ENCODE assay signal across 16 cellular contexts in the genomic region with DNA sequence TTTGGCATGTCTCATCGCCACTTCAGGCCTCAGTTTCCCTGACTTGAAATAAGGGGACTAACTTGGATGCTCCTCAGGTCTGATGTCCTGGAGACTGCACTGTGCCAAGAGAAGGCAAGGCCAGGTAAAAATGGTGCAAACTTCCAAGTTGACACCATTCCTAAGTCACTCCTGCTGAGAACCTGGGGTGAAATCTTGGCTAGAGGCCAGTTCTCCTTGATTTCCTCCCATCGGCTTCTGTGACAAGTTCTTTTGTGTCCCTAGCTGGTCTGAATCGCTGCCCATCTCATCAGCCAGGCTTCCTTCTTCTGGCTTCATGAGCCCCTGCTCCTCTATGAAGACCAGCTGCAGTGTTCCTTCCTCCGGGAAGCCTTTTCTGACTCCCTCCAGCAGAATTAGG.
"Had no signal": no experiment of that assay in that cellular context is flagged by ENCODE, and none has a peak within 500 bp of the region (broad histone marks: within the 10 kb centered on the region; RNA-seq: fewer than 3 reads in every experiment).

No MANE protein-coding gene starts in this region.

- H3K4me3 Mint-ChIP-seq: activated CD8-positive, alpha-beta memory T cell treated with anti-CD3 and anti-CD28 coated beads, Interleukin-2, amount 10 ng/mL, durations not matched to agents 7 days and 5 days; mesothelial cell of epicardium had no signal

- H3K36me3 Mint-ChIP-seq: activated CD8-positive, alpha-beta memory T cell treated with anti-CD3 and anti-CD28 coated beads, Interleukin-2, amount 10 ng/mL, durations not matched to agents 7 days and 5 days; mesothelial cell of epicardium had no signal

- H3K4me3 ChIP-seq: body of pancreas, lower lobe of right lung, ovary, stomach, testis, upper lobe of right lung had no signal

- H3K4me1 Mint-ChIP-seq: mesothelial cell of epicardium had no signal

- H3K27ac ChIP-seq: body of pancreas, lower lobe of right lung, ovary, stomach, testis, upper lobe of right lung had no signal

- H3K36me3 ChIP-seq: lower lobe of right lung, ovary, stomach, upper lobe of right lung had no signal

- H3K4me1 ChIP-seq: body of pancreas, lower lobe of right lung, stomach, testis, upper lobe of right lung had no signal

- H3K27ac Mint-ChIP-seq: activated CD8-positive, alpha-beta memory T cell treated with anti-CD3 and anti-CD28 coated beads, Interleukin-2, amount 10 ng/mL, durations not matched to agents 7 days and 5 days; mesothelial cell of epicardium had no signal

- H3K27me3 Mint-ChIP-seq: activated CD8-positive, alpha-beta memory T cell treated with anti-CD3 and anti-CD28 coated beads, Interleukin-2, amount 10 ng/mL, durations not matched to agents 7 days and 5 days had no signal

- ATAC-seq: activated CD8-positive, alpha-beta memory T cell treated with anti-CD3 and anti-CD28 coated beads, Interleukin-2, amount 10 ng/mL, durations not matched to agents 7 days and 5 days; body of pancreas; lower lobe of right lung; sciatic nerve; upper lobe of right lung had no signal

- H3K9me3 ChIP-seq: body of pancreas, lower lobe of right lung, ovary, stomach, testis, upper lobe of right lung had no signal

- DNase-seq: activated CD4-positive, alpha-beta T cell treated with anti-CD3 and anti-CD28 coated beads, Interleukin-2, amount 50 U/mL, for 48 hours; activated CD8-positive, alpha-beta memory T cell treated with anti-CD3 and anti-CD28 coated beads, Interleukin-2, amount 10 ng/mL, durations not matched to agents 7 days and 5 days; activated naive CD4-positive, alpha-beta T cell treated with anti-CD3 and anti-CD28 coated beads, Interleukin-2, amount 50 U/mL, for 16 hours; activated T-cell treated with anti-CD3 and anti-CD28 coated beads, Interleukin-2, amount 50 U/mL, for 1 hour; amygdala; body of pancreas; caudate nucleus; left colon; lower lobe of right lung; ovary; stomach; T-helper 9 cell; testis; upper lobe of right lung had no signal

- H3K9me3 Mint-ChIP-seq: mesothelial cell of epicardium had no signal

- H3K27me3 ChIP-seq: body of pancreas, ovary, testis, upper lobe of right lung had no signal
